1 cellular context compared by ENCODE assay signal in genomic region chr14:24909523-24910302, GRCh38.
TF ChIP-seq lines count a peak whose summit lies in the region.

No MANE protein-coding gene starts in this region.

TF ChIP-seq in HepG2, 621 proteins besides CTCF, POLR2A, EP300 and RAD21 (continued from another document and continues in another):
- TF ChIP-seq SNAPC5 (CRISPR knock-in tag; IDR thresholded peaks at IDR 0.05; ENCODE audit: borderline replicate concordance) (no peak), ZNF543 (CRISPR knock-in tag; IDR thresholded peaks at IDR 0.05) (no peak), CBFB (CRISPR knock-in tag; IDR thresholded peaks at IDR 0.05) (no peak), RFX3 (CRISPR knock-in tag; IDR thresholded peaks at IDR 0.05) (no peak), ZNF430 (CRISPR knock-in tag; IDR thresholded peaks at IDR 0.05) (peak; percentile 71; the same call in 1 of the 2 replicates), ZNF512 (CRISPR knock-in tag; IDR thresholded peaks at IDR 0.05) (0 out of 2 replicates have a peak, but pooled peaks have one; percentile 20), CBX5 (CRISPR knock-in tag; IDR thresholded peaks at IDR 0.05; ENCODE audit: borderline replicate concordance) (no peak; the same call in 1 of the 2 replicates), BRD4 (CRISPR knock-in tag; IDR thresholded peaks at IDR 0.05) (no peak), TBX2 (CRISPR knock-in tag; IDR thresholded peaks at IDR 0.05; ENCODE audit: borderline replicate concordance) (0 out of 2 replicates have a peak, but pooled peaks have one; percentile 27), PRMT3 (CRISPR knock-in tag; IDR thresholded peaks at IDR 0.05; ENCODE audit: borderline replicate concordance, low read depth) (no peak), SP1 (IDR thresholded peaks at IDR 0.05) (no peak), SP1 (CRISPR knock-in tag; IDR thresholded peaks at IDR 0.05) (no peak), ZNF230 (CRISPR knock-in tag; IDR thresholded peaks at IDR 0.05) (peak; percentile 80; the same call in 1 of the 2 replicates), JUNB (CRISPR knock-in tag; IDR thresholded peaks at IDR 0.05; ENCODE audit: borderline replicate concordance) (no peak), ZNF691 (CRISPR knock-in tag; IDR thresholded peaks at IDR 0.05; ENCODE audit: borderline replicate concordance, low read depth) (0 out of 2 replicates have a peak, but pooled peaks have one; percentile 29), CC2D1A (CRISPR knock-in tag; IDR thresholded peaks at IDR 0.05) (0 out of 2 replicates have a peak, but pooled peaks have one; percentile 22), RELA (CRISPR knock-in tag; IDR thresholded peaks at IDR 0.05) (0 out of 2 replicates have a peak, but pooled peaks have one; percentile 27), GTF2F1 (IDR thresholded peaks at IDR 0.05; ENCODE audit: low read length) (0 out of 2 replicates have a peak, but pooled peaks have one; percentile 3), ZNF781 (CRISPR knock-in tag; IDR thresholded peaks at IDR 0.05; ENCODE audit: borderline replicate concordance, not compliant biosample characterization) (peak; percentile 55), HDAC2 (CRISPR knock-in tag; IDR thresholded peaks at IDR 0.05) (0 out of 2 replicates have a peak, but pooled peaks have one; percentile 5), BCL3 (CRISPR knock-in tag; IDR thresholded peaks at IDR 0.05) (0 out of 2 replicates have a peak, but pooled peaks have one; percentile 17), TMF1 (CRISPR knock-in tag; IDR thresholded peaks at IDR 0.05; ENCODE audit: low read depth) (0 out of 2 replicates have a peak, but pooled peaks have one; percentile 49), ZHX1 (CRISPR knock-in tag; IDR thresholded peaks at IDR 0.05; ENCODE audit: low read depth) (no peak), HINFP (CRISPR knock-in tag; IDR thresholded peaks at IDR 0.05; ENCODE audit: low read depth) (0 out of 2 replicates have a peak, but pooled peaks have one; percentile 67), MEIS2 (CRISPR knock-in tag; IDR thresholded peaks at IDR 0.05) (no peak), HBP1 (CRISPR knock-in tag; IDR thresholded peaks at IDR 0.05; ENCODE audit: low read depth) (no peak), ZNF788 (CRISPR knock-in tag; IDR thresholded peaks at IDR 0.05; ENCODE audit: borderline replicate concordance) (0 out of 2 replicates have a peak, but pooled peaks have one; percentile 59), ZSCAN9 (CRISPR knock-in tag; IDR thresholded peaks at IDR 0.05; ENCODE audit: borderline replicate concordance) (no peak), ZNF274 (CRISPR knock-in tag; IDR thresholded peaks at IDR 0.05) (0 out of 2 replicates have a peak, but pooled peaks have one; percentile 38), GATA4 (IDR thresholded peaks at IDR 0.05; ENCODE audit: borderline replicate concordance, low read depth) (no peak), RAD51 (IDR thresholded peaks at IDR 0.05; ENCODE audit: borderline replicate concordance) (no peak), NR2C2 (CRISPR knock-in tag; IDR thresholded peaks at IDR 0.05; ENCODE audit: borderline replicate concordance) (peak; percentile 29; the same call in 1 of the 2 replicates), FUBP1 (CRISPR knock-in tag; IDR thresholded peaks at IDR 0.05; ENCODE audit: borderline replicate concordance) (0 out of 2 replicates have a peak, but pooled peaks have one; percentile 43), ZNF441 (CRISPR knock-in tag; IDR thresholded peaks at IDR 0.05; ENCODE audit: borderline replicate concordance) (peak; percentile 16; the same call in 1 of the 2 replicates), BORCS8-MEF2B (CRISPR knock-in tag; IDR thresholded peaks at IDR 0.05) (0 out of 2 replicates have a peak, but pooled peaks have one; percentile 19), ZHX2 (IDR thresholded peaks at IDR 0.05; ENCODE audit: low read depth) (0 out of 2 replicates have a peak, but pooled peaks have one; percentile 30), ZHX2 (CRISPR knock-in tag; IDR thresholded peaks at IDR 0.05; ENCODE audit: borderline replicate concordance) (no peak), REPIN1 (CRISPR knock-in tag; IDR thresholded peaks at IDR 0.05; ENCODE audit: borderline replicate concordance, low read depth) (0 out of 2 replicates have a peak, but pooled peaks have one; percentile 15), SKI (IDR thresholded peaks at IDR 0.05; ENCODE audit: partially characterized antibody) (no peak), HNF1B (CRISPR knock-in tag; IDR thresholded peaks at IDR 0.05) (0 out of 2 replicates have a peak, but pooled peaks have one; percentile 28), FIP1L1 (IDR thresholded peaks at IDR 0.05; ENCODE audit: borderline replicate concordance, insufficient read depth, low read depth, low read length) (no peak)
